Comparison of ENCODE assay signal across 3 cellular contexts in genomic region chr2:119360423-119360966, GRCh38.
TF ChIP-seq lines count a peak whose summit lies in the region.

No MANE protein-coding gene starts in this region.

TF ChIP-seq in A549, 52 proteins besides CTCF, POLR2A, EP300 and RAD21:
- TF ChIP-seq NR3C1 (IDR thresholded peaks at IDR 0.05) (no peak), MAFK (IDR thresholded peaks at IDR 0.05; ENCODE audit: partially characterized antibody) (peak; percentile 64)

TF ChIP-seq in IMR-90, 13 proteins besides CTCF, POLR2A, EP300 and RAD21:
- TF ChIP-seq SMC3 (IDR thresholded peaks at IDR 0.05; ENCODE audit: low read depth, low read length) (no peak), MAFK (IDR thresholded peaks at IDR 0.05; ENCODE audit: low read depth, low read length) (peak; percentile 73)

TF ChIP-seq in K562, 482 proteins besides CTCF, POLR2A, EP300 and RAD21:
- TF ChIP-seq, protein P1, sequence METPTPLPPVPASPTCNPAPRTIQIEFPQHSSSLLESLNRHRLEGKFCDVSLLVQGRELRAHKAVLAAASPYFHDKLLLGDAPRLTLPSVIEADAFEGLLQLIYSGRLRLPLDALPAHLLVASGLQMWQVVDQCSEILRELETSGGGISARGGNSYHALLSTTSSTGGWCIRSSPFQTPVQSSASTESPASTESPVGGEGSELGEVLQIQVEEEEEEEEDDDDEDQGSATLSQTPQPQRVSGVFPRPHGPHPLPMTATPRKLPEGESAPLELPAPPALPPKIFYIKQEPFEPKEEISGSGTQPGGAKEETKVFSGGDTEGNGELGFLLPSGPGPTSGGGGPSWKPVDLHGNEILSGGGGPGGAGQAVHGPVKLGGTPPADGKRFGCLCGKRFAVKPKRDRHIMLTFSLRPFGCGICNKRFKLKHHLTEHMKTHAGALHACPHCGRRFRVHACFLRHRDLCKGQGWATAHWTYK (CRISPR knock-in tag; IDR thresholded peaks at IDR 0.05) = no peak
- TF ChIP-seq ZNF197 (CRISPR knock-in tag; IDR thresholded peaks at IDR 0.05; ENCODE audit: low read depth) (no peak), U2AF2 (optimal IDR thresholded peaks at IDR 0.05; ENCODE audit: low read depth, low read length) (no peak), GTF2A2 (tag; IDR thresholded peaks at IDR 0.05) (no peak), HCFC1 (IDR thresholded peaks at IDR 0.05; ENCODE audit: low read depth, low read length) (no peak), ZNF316 (IDR thresholded peaks at IDR 0.05) (peak; percentile 59; the same call in 1 of the 2 replicates), RFX7 (CRISPR knock-in tag; IDR thresholded peaks at IDR 0.05) (no peak), MAFF (IDR thresholded peaks at IDR 0.05; ENCODE audit: low read length) (peak; percentile 24; the same call in 1 of the 2 replicates), ZNF3 (CRISPR knock-in tag; IDR thresholded peaks at IDR 0.05) (peak; percentile 89), THRB (CRISPR knock-in tag; conservative IDR thresholded peaks at IDR 0.05) (no peak), ZNF146 (CRISPR knock-in tag; IDR thresholded peaks at IDR 0.05; ENCODE audit: unreplicated experiment) (peak; percentile 55), SOX6 (IDR thresholded peaks at IDR 0.05) (no peak), KLF10 (CRISPR knock-in tag; IDR thresholded peaks at IDR 0.05) (no peak), ZNF354B (CRISPR knock-in tag; IDR thresholded peaks at IDR 0.05) (no peak), C11orf30 (IDR thresholded peaks at IDR 0.05; ENCODE audit: low read depth) (peak; percentile 46; the same call in 1 of the 2 replicates), RBM25 (IDR thresholded peaks at IDR 0.05; ENCODE audit: low read depth, low read length, severe bottlenecking) (peak; percentile 57), ID3 (CRISPR knock-in tag; IDR thresholded peaks at IDR 0.05) (no peak), ID3 (tag; IDR thresholded peaks at IDR 0.05) (no peak), ZNF695 (CRISPR knock-in tag; IDR thresholded peaks at IDR 0.05) (no peak), CBFA2T2 (conservative IDR thresholded peaks at IDR 0.05) (no peak), TEAD1 (CRISPR knock-in tag; IDR thresholded peaks at IDR 0.05) (no peak), HDAC8 (tag; IDR thresholded peaks at IDR 0.05) (no peak), TAF7 (tag; IDR thresholded peaks at IDR 0.05) (no peak)
- TF ChIP-seq, protein P2, sequence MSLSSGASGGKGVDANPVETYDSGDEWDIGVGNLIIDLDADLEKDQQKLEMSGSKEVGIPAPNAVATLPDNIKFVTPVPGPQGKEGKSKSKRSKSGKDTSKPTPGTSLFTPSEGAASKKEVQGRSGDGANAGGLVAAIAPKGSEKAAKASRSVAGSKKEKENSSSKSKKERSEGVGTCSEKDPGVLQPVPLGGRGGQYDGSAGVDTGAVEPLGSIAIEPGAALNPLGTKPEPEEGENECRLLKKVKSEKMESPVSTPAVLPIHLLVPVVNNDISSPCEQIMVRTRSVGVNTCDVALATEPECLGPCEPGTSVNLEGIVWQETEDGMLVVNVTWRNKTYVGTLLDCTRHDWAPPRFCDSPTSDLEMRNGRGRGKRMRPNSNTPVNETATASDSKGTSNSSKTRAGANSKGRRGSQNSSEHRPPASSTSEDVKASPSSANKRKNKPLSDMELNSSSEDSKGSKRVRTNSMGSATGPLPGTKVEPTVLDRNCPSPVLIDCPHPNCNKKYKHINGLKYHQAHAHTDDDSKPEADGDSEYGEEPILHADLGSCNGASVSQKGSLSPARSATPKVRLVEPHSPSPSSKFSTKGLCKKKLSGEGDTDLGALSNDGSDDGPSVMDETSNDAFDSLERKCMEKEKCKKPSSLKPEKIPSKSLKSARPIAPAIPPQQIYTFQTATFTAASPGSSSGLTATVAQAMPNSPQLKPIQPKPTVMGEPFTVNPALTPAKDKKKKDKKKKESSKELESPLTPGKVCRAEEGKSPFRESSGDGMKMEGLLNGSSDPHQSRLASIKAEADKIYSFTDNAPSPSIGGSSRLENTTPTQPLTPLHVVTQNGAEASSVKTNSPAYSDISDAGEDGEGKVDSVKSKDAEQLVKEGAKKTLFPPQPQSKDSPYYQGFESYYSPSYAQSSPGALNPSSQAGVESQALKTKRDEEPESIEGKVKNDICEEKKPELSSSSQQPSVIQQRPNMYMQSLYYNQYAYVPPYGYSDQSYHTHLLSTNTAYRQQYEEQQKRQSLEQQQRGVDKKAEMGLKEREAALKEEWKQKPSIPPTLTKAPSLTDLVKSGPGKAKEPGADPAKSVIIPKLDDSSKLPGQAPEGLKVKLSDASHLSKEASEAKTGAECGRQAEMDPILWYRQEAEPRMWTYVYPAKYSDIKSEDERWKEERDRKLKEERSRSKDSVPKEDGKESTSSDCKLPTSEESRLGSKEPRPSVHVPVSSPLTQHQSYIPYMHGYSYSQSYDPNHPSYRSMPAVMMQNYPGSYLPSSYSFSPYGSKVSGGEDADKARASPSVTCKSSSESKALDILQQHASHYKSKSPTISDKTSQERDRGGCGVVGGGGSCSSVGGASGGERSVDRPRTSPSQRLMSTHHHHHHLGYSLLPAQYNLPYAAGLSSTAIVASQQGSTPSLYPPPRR (CRISPR knock-in tag; IDR thresholded peaks at IDR 0.05; ENCODE audit: borderline replicate concordance) = no peak
- TF ChIP-seq, protein P3, sequence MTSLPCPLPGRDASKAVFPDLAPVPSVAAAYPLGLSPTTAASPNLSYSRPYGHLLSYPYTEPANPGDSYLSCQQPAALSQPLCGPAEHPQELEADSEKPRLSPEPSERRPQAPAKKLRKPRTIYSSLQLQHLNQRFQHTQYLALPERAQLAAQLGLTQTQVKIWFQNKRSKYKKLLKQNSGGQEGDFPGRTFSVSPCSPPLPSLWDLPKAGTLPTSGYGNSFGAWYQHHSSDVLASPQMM (CRISPR knock-in tag; IDR thresholded peaks at IDR 0.05) = no peak
- TF ChIP-seq, protein P4, sequence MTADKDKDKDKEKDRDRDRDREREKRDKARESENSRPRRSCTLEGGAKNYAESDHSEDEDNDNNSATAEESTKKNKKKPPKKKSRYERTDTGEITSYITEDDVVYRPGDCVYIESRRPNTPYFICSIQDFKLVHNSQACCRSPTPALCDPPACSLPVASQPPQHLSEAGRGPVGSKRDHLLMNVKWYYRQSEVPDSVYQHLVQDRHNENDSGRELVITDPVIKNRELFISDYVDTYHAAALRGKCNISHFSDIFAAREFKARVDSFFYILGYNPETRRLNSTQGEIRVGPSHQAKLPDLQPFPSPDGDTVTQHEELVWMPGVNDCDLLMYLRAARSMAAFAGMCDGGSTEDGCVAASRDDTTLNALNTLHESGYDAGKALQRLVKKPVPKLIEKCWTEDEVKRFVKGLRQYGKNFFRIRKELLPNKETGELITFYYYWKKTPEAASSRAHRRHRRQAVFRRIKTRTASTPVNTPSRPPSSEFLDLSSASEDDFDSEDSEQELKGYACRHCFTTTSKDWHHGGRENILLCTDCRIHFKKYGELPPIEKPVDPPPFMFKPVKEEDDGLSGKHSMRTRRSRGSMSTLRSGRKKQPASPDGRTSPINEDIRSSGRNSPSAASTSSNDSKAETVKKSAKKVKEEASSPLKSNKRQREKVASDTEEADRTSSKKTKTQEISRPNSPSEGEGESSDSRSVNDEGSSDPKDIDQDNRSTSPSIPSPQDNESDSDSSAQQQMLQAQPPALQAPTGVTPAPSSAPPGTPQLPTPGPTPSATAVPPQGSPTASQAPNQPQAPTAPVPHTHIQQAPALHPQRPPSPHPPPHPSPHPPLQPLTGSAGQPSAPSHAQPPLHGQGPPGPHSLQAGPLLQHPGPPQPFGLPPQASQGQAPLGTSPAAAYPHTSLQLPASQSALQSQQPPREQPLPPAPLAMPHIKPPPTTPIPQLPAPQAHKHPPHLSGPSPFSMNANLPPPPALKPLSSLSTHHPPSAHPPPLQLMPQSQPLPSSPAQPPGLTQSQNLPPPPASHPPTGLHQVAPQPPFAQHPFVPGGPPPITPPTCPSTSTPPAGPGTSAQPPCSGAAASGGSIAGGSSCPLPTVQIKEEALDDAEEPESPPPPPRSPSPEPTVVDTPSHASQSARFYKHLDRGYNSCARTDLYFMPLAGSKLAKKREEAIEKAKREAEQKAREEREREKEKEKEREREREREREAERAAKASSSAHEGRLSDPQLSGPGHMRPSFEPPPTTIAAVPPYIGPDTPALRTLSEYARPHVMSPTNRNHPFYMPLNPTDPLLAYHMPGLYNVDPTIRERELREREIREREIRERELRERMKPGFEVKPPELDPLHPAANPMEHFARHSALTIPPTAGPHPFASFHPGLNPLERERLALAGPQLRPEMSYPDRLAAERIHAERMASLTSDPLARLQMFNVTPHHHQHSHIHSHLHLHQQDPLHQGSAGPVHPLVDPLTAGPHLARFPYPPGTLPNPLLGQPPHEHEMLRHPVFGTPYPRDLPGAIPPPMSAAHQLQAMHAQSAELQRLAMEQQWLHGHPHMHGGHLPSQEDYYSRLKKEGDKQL (CRISPR knock-in tag; IDR thresholded peaks at IDR 0.05; ENCODE audit: borderline replicate concordance) = no peak
- TF ChIP-seq, protein P5, sequence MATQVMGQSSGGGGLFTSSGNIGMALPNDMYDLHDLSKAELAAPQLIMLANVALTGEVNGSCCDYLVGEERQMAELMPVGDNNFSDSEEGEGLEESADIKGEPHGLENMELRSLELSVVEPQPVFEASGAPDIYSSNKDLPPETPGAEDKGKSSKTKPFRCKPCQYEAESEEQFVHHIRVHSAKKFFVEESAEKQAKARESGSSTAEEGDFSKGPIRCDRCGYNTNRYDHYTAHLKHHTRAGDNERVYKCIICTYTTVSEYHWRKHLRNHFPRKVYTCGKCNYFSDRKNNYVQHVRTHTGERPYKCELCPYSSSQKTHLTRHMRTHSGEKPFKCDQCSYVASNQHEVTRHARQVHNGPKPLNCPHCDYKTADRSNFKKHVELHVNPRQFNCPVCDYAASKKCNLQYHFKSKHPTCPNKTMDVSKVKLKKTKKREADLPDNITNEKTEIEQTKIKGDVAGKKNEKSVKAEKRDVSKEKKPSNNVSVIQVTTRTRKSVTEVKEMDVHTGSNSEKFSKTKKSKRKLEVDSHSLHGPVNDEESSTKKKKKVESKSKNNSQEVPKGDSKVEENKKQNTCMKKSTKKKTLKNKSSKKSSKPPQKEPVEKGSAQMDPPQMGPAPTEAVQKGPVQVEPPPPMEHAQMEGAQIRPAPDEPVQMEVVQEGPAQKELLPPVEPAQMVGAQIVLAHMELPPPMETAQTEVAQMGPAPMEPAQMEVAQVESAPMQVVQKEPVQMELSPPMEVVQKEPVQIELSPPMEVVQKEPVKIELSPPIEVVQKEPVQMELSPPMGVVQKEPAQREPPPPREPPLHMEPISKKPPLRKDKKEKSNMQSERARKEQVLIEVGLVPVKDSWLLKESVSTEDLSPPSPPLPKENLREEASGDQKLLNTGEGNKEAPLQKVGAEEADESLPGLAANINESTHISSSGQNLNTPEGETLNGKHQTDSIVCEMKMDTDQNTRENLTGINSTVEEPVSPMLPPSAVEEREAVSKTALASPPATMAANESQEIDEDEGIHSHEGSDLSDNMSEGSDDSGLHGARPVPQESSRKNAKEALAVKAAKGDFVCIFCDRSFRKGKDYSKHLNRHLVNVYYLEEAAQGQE (CRISPR knock-in tag; IDR thresholded peaks at IDR 0.05; ENCODE audit: low read depth) = no peak
- TF ChIP-seq, protein P6, sequence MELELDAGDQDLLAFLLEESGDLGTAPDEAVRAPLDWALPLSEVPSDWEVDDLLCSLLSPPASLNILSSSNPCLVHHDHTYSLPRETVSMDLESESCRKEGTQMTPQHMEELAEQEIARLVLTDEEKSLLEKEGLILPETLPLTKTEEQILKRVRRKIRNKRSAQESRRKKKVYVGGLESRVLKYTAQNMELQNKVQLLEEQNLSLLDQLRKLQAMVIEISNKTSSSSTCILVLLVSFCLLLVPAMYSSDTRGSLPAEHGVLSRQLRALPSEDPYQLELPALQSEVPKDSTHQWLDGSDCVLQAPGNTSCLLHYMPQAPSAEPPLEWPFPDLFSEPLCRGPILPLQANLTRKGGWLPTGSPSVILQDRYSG (tag; conservative IDR thresholded peaks at IDR 0.05; ENCODE audit: low read depth) = no peak
